ENCODE assay signal across 7 cellular contexts in genomic region chr11:20336056-20336455, GRCh38.
"Had no signal": no experiment of that assay in that cellular context is flagged by ENCODE, and none has a peak within 500 bp of the region (broad histone marks: within the 10 kb centered on the region; RNA-seq: fewer than 3 reads in every experiment).

No MANE protein-coding gene starts in this region.

- FAIRE-seq: H1, H54, HTR-8/SVneo had no signal

- H3K4me2 ChIP-seq: GM23338 had no signal

- DNase-seq: H9, HCEC 1CT, IMR-90 had no signal

- H3K4me3 ChIP-seq: GM23338 had no signal

- H2AFZ ChIP-seq: GM23338 had no signal
